ENCODE assay signal across 8 cellular contexts in the genomic region with DNA sequence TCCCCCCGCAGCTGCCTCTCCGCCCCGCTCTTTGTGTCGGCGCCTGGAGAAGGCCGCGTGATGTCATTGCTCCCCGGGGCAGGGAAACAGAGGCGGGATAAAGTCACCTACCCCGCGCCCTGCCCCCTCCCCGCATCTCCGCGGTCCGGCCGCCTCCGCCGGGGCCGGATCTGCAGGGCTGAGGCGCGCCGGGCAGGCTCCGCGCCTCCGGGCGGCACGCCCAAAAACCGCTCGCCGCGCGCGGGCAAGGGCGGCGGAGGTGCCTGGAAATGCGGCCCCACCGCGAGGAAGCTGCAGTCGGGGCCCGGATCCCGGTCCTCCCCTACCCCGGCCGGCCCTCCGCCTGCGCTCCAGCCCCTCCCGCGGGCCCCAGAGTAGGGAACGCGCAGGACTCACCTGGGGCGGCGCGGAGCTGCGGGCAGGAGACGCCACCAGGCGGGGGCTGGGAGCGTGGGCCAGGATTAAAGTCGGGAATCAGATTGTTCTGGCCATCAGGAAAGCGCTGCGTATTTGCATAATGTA. TPM values are rescaled to one million over a fixed set of nuclear protein-coding genes. Genes with fewer than 3 reads are reported as not detected.
DNase-seq lines count a peak whose midpoint lies in the region; ATAC-seq and TF ChIP-seq lines count a peak whose summit lies in the region.

Gene FAXC (minus strand): TSS at position 55 of the 522 bp plus-strand sequence. CDS start 302 bp downstream, outside the sequence.

- peak within 1 kb of the TSS; percentile 31 for H3K4me3 Mint-ChIP-seq in natural killer cell

- H3K9me3 Mint-ChIP-seq in natural killer cell, result no peaks in the 10 kb centered on the region

- DNase-seq in ELF-1 (ENCODE audit: low read depth, low spot score), result peak; percentile 81
- DNase-seq in MG63, result peak; percentile 56
- no peak for DNase-seq in fibroblast of mammary gland (ENCODE audit: low read depth)
- DNase-seq in natural killer cell, result no peak

- H3K27me3 ChIP-seq in MG63, result no peaks in the 10 kb centered on the region

- no peaks in the 10 kb centered on the region for H3K36me3 ChIP-seq in MG63

- peaks cover 41 to 68% of the 10 kb centered on the region in 2 donors for H3K27me3 Mint-ChIP-seq in natural killer cell (ENCODE audit: low read depth in 2 of 2)

- H3K4me1 Mint-ChIP-seq in natural killer cell, result no peaks in the 10 kb centered on the region

- peak; percentile 67 for ATAC-seq in GM21529 (IDR thresholded peaks at IDR 0.05; ENCODE audit: unreplicated experiment)
- peak in 1 of 3 donors; percentile 26 for ATAC-seq in natural killer cell
- ATAC-seq in HG02970 (IDR thresholded peaks at IDR 0.05; ENCODE audit: low FRiP score, unreplicated experiment), result no peak
- no peak for ATAC-seq in GM18870 (IDR thresholded peaks at IDR 0.05; ENCODE audit: unreplicated experiment)

- intact Hi-C loops in natural killer cell (cut with micrococcal nuclease), result no loop called here

- H3K4me3 ChIP-seq in MG63 (peak within 1 kb of the TSS; percentile 48), fibroblast of mammary gland (ENCODE audit: control insufficient read depth, low read depth, low read length) (peak within 1 kb of the TSS; percentile 50)

- peak; percentile 67 for TF ChIP-seq CTCF in VCaP (conservative IDR thresholded peaks at IDR 0.05)
- TF ChIP-seq CTCF in fibroblast of mammary gland (conservative IDR thresholded peaks at IDR 0.05; ENCODE audit: control insufficient read depth, insufficient read depth, low read depth, low read length), result peak; percentile 1
- TF ChIP-seq CTCF in natural killer cell (IDR thresholded peaks at IDR 0.05), result no peak

- H3K27ac ChIP-seq in VCaP, result peak within 1 kb of the TSS; percentile 85

- H3K9me3 ChIP-seq in MG63, result no peaks in the 10 kb centered on the region

- H3K36me3 Mint-ChIP-seq in natural killer cell, result no peaks in the 10 kb centered on the region

- no peak within 1 kb of the TSS for H3K27ac Mint-ChIP-seq in natural killer cell

RNA-seq across cellular contexts. Expression of gene FAXC, which starts in this region (rescaled TPM):
- 9.0 and 22.3 TPM in 2 replicates for total RNA-seq in MG63 (2014; rRNA removed; shearing (Covaris generic); ENCODE audit: low replicate concordance)
- not detected for total RNA-seq in natural killer cell

Comparison
In these comparisons a context has a peak if more than half of its experiments do, and no peak if none do; other contexts are left out.
1. DNase-seq: peak in ELF-1 (single experiment) and MG63 (single experiment); none in fibroblast of mammary gland (single experiment) and natural killer cell (single experiment).